8 cellular contexts compared by ENCODE assay signal in the genomic region with DNA sequence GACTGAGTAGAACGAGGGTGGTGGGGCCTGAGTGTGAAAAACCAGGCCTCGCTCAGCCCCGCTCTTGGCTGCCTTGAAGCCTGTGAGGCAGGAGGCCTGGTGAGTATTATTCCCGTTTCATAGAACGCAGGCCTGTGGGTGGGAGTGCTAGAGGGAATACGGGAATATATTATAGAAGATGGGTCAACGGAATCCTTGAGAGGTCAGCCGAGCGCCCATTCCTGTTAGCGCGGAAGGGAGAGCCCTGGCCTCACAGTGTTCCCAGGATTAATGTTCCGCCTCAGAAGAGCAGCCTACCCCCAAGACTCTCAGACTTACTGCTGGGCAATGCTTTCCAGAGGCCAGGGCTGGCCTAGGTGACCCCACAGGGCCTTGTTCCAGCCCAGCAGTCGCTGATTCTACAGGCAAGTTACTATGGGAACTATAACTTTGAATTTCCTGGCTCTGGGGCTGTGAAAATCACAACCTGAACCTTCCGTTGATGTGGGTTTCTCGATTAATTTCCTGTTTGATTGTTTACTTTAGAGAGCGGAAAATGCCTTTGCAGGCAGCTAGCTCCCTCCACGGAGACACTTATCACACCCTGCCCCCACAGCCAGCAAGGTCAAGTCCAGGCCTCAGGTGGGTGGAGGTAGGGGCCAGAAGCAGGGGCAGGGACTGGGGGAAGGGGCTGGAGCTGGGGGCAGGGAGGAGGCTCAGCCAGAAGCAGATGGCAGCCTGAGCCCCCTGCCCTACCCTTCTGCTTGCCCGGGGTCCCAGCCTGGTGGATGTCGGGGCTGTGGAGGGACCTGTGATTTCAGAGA.
DNase-seq lines count a peak whose midpoint lies in the region; ATAC-seq, FAIRE-seq and TF ChIP-seq lines count a peak whose summit lies in the region.

No MANE protein-coding gene starts in this region.

- H3K27me3 ChIP-seq in GM12878 (replicated peaks in 1 of 2; ENCODE audit: control insufficient read depth in 2 of 2, insufficient read depth in 2 of 2, low read length in 1 of 2) (no peaks in the 10 kb centered on the region), tibial nerve (no peaks in the 10 kb centered on the region)

- TF ChIP-seq POLR2A in GM12878 (IDR thresholded peaks at IDR 0.05; ENCODE audit: low read depth, low read length) (no peak), tibial nerve (IDR thresholded peaks at IDR 0.05) (no peak)

- H3K9ac ChIP-seq in GM12878 (ENCODE audit: control insufficient read depth, insufficient read depth, low read length) = no peak overlapping the region

- peak overlapping the region; percentile 88 for H3K27ac Mint-ChIP-seq in activated CD8-positive, alpha-beta memory T cell treated with anti-CD3 and anti-CD28 coated beads, Interleukin-2, amount 10 ng/mL, durations not matched to agents 7 days and 5 days

- CTCF ChIA-PET in activated CD8-positive, alpha-beta memory T cell treated with anti-CD3 and anti-CD28 coated beads, Interleukin-2, amount 10 ng/mL, durations not matched to agents 7 days and 5 days (lab: Charles Lee) = interaction anchor here (2.3 kb wide), 1 partner anchor 10 kb away, joined by 7 read pairs; no protein-coding TSS in a partner anchor
- CTCF ChIA-PET in GM12878 (lab: Yijun Ruan, JAX) = interaction anchor here (1.6 kb wide), 1 partner anchor 22 kb away, joined by 4 read pairs; no protein-coding TSS in a partner anchor

- ATAC-seq in activated CD8-positive, alpha-beta memory T cell treated with anti-CD3 and anti-CD28 coated beads, Interleukin-2, amount 10 ng/mL, durations not matched to agents 7 days and 5 days = peak; percentile 85
- ATAC-seq in GM12878 (no peak; the same call in 1 of the 3 replicates), HG03342 (IDR thresholded peaks at IDR 0.05; ENCODE audit: unreplicated experiment) (no peak)

- no peaks in the 10 kb centered on the region for H4K20me1 ChIP-seq in GM12878 (ENCODE audit: control insufficient read depth, insufficient read depth)

- H3K4me1 ChIP-seq in GM12878 (ENCODE audit: control insufficient read depth, insufficient read depth, low read length) = peaks cover 5% of the 10 kb centered on the region
- H3K4me1 ChIP-seq in tibial nerve = peaks cover 0 to 33% (median 27%) of the 10 kb centered on the region in 4 donors

- TF ChIP-seq EP300 in GM12878 (IDR thresholded peaks at IDR 0.05; ENCODE audit: borderline replicate concordance in 1 of 2, control insufficient read depth in 1 of 2, low read depth in 2 of 2, low read length in 2 of 2) = no peak
- peak in 1 of 2 donors; percentile 27 for TF ChIP-seq EP300 in tibial nerve (IDR thresholded peaks at IDR 0.05)

- H3K4me3 ChIP-seq in GM12878 = no peak overlapping the region
- H3K4me3 ChIP-seq in tibial nerve = no peak overlapping the region

- no peak overlapping the region for H3K4me3 Mint-ChIP-seq in activated CD8-positive, alpha-beta memory T cell treated with anti-CD3 and anti-CD28 coated beads, Interleukin-2, amount 10 ng/mL, durations not matched to agents 7 days and 5 days

- no peak for FAIRE-seq in GM12878 (lab: Jason Lieb, UNC)

- intact Hi-C loops in GM12878 (cut with micrococcal nuclease; ENCODE audit: unreplicated experiment) = no loop called here

- no TSS peak for BruUV-seq in GM12878 (replicated peaks; lab: Mats Ljungman, UMichigan)

- H3K4me1 Mint-ChIP-seq in activated CD8-positive, alpha-beta memory T cell treated with anti-CD3 and anti-CD28 coated beads, Interleukin-2, amount 10 ng/mL, durations not matched to agents 7 days and 5 days = peaks cover 66% of the 10 kb centered on the region

- H3K27ac ChIP-seq in GM12878 (ENCODE audit: control insufficient read depth, insufficient read depth) (no peak overlapping the region), tibial nerve (peak overlapping the region in 3 of 4 donors; percentile 61 to 80 (median 69))

- H3K27me3 Mint-ChIP-seq in activated CD8-positive, alpha-beta memory T cell treated with anti-CD3 and anti-CD28 coated beads, Interleukin-2, amount 10 ng/mL, durations not matched to agents 7 days and 5 days = no peaks in the 10 kb centered on the region

- no peak for TF ChIP-seq RAD21 in GM12878 (IDR thresholded peaks at IDR 0.05; ENCODE audit: insufficient read depth, low read depth, low read length)

- H3K36me3 Mint-ChIP-seq in activated CD8-positive, alpha-beta memory T cell treated with anti-CD3 and anti-CD28 coated beads, Interleukin-2, amount 10 ng/mL, durations not matched to agents 7 days and 5 days = no peaks in the 10 kb centered on the region

- TF ChIP-seq CTCF in GM12878 (IDR thresholded peaks at IDR 0.05 in 2 of 3, conservative IDR thresholded peaks at IDR 0.05 in 1 of 3; ENCODE audit: control insufficient read depth in 2 of 3, extremely low read depth in 1 of 3, insufficient read depth in 1 of 3, low read depth in 3 of 3, low read length in 3 of 3) (no peak), tibial nerve (IDR thresholded peaks at IDR 0.05) (no peak)

- in situ Hi-C loops in GM12878 (cut with MboI) = no loop called here

- 81% methylated on average over 19 of the region's 19 CpGs for WGBS in GM12878 (ENCODE audit: insufficient coverage, insufficient replicate concordance, low lambda C conversion rate, missing lambda C conversion rate)
- 47 to 56% methylated on average over 18 to 19 of the region's 19 CpGs for WGBS in tibial nerve, 2 donors

- H3K9me3 Mint-ChIP-seq in activated CD8-positive, alpha-beta memory T cell treated with anti-CD3 and anti-CD28 coated beads, Interleukin-2, amount 10 ng/mL, durations not matched to agents 7 days and 5 days (ENCODE audit: low read depth) = peaks cover 5% of the 10 kb centered on the region

- no peak overlapping the region for H3K4me2 ChIP-seq in GM12878 (ENCODE audit: control insufficient read depth, insufficient read depth)

- peak; percentile 78 for DNase-seq in activated CD8-positive, alpha-beta memory T cell treated with anti-CD3 and anti-CD28 coated beads, Interleukin-2, amount 10 ng/mL, durations not matched to agents 7 days and 5 days
- no peak for DNase-seq in activated CD8-positive, alpha-beta memory T cell treated with anti-CD3 and anti-CD28 coated beads, Interleukin-2, amount 50 U/mL, for 48 hours
- DNase-seq in GM12878 (ENCODE audit: low read depth, low spot score) (no peak), lung microvascular endothelial cell (ENCODE audit: low read depth in 2 of 2) (peak; percentile 93 to 94), tibial nerve (ENCODE audit: low spot score in 2 of 2) (no peak), D341Med (ENCODE audit: low spot score) (no peak), DMS153 (lab: John Stamatoyannopoulos, UW) (no peak)

- no peaks in the 10 kb centered on the region for H3K9me3 ChIP-seq in GM12878 (replicated peaks; ENCODE audit: control insufficient read depth, insufficient read depth, low read length)
- no peaks in the 10 kb centered on the region for H3K9me3 ChIP-seq in tibial nerve

- POLR2A ChIA-PET in GM12878 (lab: Charles Lee) = interaction anchor here (2.3 kb wide), 1 partner anchor 10 kb away, joined by 10 read pairs; no protein-coding TSS in a partner anchor

- H2AFZ ChIP-seq in GM12878 (ENCODE audit: control insufficient read depth, low read depth, low read length) = no peak overlapping the region

- no peaks in the 10 kb centered on the region for H3K36me3 ChIP-seq in GM12878 (ENCODE audit: control insufficient read depth in 2 of 2, insufficient read depth in 2 of 2, low read length in 1 of 2)
- no peaks in the 10 kb centered on the region for H3K36me3 ChIP-seq in tibial nerve

- SMC1A ChIA-PET in GM12878 (lab: Charles Lee; ENCODE audit: uncharacterized antibody, unreplicated experiment) = interaction anchor here (1.1 to 1.8 kb wide), 4 partner anchors 10 to 63 kb away, joined by 3 to 4 read pairs (median 4); no protein-coding TSS in a partner anchor

- H3K79me2 ChIP-seq in GM12878 (ENCODE audit: control insufficient read depth, insufficient read depth, low read length) = no peaks in the 10 kb centered on the region

- RAD21 ChIA-PET in GM12878 (lab: Charles Lee; ENCODE audit: unreplicated experiment) = interaction anchor here (1.5 kb wide), 1 partner anchor 22 kb away, joined by 3 read pairs; no protein-coding TSS in a partner anchor

TF ChIP-seq in GM12878, 131 proteins besides CTCF, POLR2A, EP300 and RAD21:
- TF ChIP-seq CHD2 (IDR thresholded peaks at IDR 0.05; ENCODE audit: borderline replicate concordance, low read depth, low read length) (0 out of 2 replicates have a peak, but pooled peaks have one; percentile 40), DPF2 (IDR thresholded peaks at IDR 0.05) (0 out of 2 replicates have a peak, but pooled peaks have one; percentile 11), NR2F1 (conservative IDR thresholded peaks at IDR 0.05) (peak; percentile 74)
- TF ChIP-seq, protein P1, sequence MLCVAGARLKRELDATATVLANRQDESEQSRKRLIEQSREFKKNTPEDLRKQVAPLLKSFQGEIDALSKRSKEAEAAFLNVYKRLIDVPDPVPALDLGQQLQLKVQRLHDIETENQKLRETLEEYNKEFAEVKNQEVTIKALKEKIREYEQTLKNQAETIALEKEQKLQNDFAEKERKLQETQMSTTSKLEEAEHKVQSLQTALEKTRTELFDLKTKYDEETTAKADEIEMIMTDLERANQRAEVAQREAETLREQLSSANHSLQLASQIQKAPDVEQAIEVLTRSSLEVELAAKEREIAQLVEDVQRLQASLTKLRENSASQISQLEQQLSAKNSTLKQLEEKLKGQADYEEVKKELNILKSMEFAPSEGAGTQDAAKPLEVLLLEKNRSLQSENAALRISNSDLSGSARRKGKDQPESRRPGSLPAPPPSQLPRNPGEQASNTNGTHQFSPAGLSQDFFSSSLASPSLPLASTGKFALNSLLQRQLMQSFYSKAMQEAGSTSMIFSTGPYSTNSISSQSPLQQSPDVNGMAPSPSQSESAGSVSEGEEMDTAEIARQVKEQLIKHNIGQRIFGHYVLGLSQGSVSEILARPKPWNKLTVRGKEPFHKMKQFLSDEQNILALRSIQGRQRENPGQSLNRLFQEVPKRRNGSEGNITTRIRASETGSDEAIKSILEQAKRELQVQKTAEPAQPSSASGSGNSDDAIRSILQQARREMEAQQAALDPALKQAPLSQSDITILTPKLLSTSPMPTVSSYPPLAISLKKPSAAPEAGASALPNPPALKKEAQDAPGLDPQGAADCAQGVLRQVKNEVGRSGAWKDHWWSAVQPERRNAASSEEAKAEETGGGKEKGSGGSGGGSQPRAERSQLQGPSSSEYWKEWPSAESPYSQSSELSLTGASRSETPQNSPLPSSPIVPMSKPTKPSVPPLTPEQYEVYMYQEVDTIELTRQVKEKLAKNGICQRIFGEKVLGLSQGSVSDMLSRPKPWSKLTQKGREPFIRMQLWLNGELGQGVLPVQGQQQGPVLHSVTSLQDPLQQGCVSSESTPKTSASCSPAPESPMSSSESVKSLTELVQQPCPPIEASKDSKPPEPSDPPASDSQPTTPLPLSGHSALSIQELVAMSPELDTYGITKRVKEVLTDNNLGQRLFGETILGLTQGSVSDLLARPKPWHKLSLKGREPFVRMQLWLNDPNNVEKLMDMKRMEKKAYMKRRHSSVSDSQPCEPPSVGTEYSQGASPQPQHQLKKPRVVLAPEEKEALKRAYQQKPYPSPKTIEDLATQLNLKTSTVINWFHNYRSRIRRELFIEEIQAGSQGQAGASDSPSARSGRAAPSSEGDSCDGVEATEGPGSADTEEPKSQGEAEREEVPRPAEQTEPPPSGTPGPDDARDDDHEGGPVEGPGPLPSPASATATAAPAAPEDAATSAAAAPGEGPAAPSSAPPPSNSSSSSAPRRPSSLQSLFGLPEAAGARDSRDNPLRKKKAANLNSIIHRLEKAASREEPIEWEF (IDR thresholded peaks at IDR 0.05; ENCODE audit: insufficient replicate concordance, low read depth, low read length) = no peak

Comparison
In these comparisons a context has a peak if more than half of its experiments do, and no peak if none do; other contexts are left out.
1. DNase-seq: peak in activated CD8-positive, alpha-beta memory T cell treated with anti-CD3 and anti-CD28 coated beads, Interleukin-2, amount 10 ng/mL, durations not matched to agents 7 days and 5 days (single experiment) and lung microvascular endothelial cell (2 of 2); none in activated CD8-positive, alpha-beta memory T cell treated with anti-CD3 and anti-CD28 coated beads, Interleukin-2, amount 50 U/mL, for 48 hours (single experiment), GM12878 (single experiment), tibial nerve (0 of 2), D341Med (single experiment) and DMS153 (single experiment).